In genomic region chr1:62437273-62437945, GRCh38 we compare ENCODE assay signal across 8 cellular contexts. TPM values are rescaled to one million over a fixed set of nuclear protein-coding genes. Genes with fewer than 3 reads are reported as not detected.
DNase-seq lines count a peak whose midpoint lies in the region; ATAC-seq and TF ChIP-seq lines count a peak whose summit lies in the region.

No MANE protein-coding gene starts in this region.

- intact Hi-C loops in dendritic cell treated with granulocyte-macrophage colony-stimulating factor and Interleukin-4, amounts not matched to agents 40 ng/mL and 50 ng/mL, for 4 days (cut with micrococcal nuclease): loop anchor here (2.0 to 10.0 kb wide), 3 partner anchors 347 to 1363 kb away; partner anchors contain the start of genes ALG6 and ATG4C

- peaks cover 27% of the 10 kb centered on the region for H3K4me1 Mint-ChIP-seq in WTC11
- H3K4me1 Mint-ChIP-seq in dendritic cell treated with granulocyte-macrophage colony-stimulating factor and Interleukin-4, amounts not matched to agents 40 ng/mL and 50 ng/mL, for 4 days (ENCODE audit: low read depth): peaks cover 35% of the 10 kb centered on the region

- 1% methylated on average over 50 to 68 of the region's 68 CpGs for WGBS in lung, 2 donors

- CTCF ChIA-PET in WTC11 (lab: Charles Lee): interaction anchor here (1.0 to 1.4 kb wide), 2 partner anchors 262 to 293 kb away, joined by 3 read pairs; no protein-coding TSS in a partner anchor

- DNase-seq in ELR (ENCODE audit: low read depth) (peak; percentile 33), WTC11 (ENCODE audit: low spot score) (no peak), lung (ENCODE audit: low spot score) (no peak), NCI-H146 treated with DMSO at 0.1 percent for 48 hours (lab: John Stamatoyannopoulos, UW; ENCODE audit: unreplicated experiment) (no peak)
- DNase-seq in stimulated activated naive CD8-positive, alpha-beta T cell treated with anti-CD3 and anti-CD28 coated beads, Interleukin-15, Interleukin-2, amounts not matched to agents 100 U/mL and 50 U/mL, for 24 hours: no peak

- no peaks in the 10 kb centered on the region for H3K9me3 ChIP-seq in lung (ENCODE audit: control insufficient read depth in 2 of 2, insufficient read depth in 1 of 2, low read length in 1 of 2)

- peak overlapping the region; percentile 85 for H3K4me3 Mint-ChIP-seq in WTC11
- peak overlapping the region; percentile 94 for H3K4me3 Mint-ChIP-seq in dendritic cell treated with granulocyte-macrophage colony-stimulating factor and Interleukin-4, amounts not matched to agents 40 ng/mL and 50 ng/mL, for 4 days

- H3K27me3 ChIP-seq in lung (ENCODE audit: control insufficient read depth, insufficient read depth): no peaks in the 10 kb centered on the region

- peak overlapping the region; percentile 57; the same call in 1 of the 2 replicates for H3K27ac Mint-ChIP-seq in WTC11
- peak overlapping the region; percentile 99 for H3K27ac Mint-ChIP-seq in dendritic cell treated with granulocyte-macrophage colony-stimulating factor and Interleukin-4, amounts not matched to agents 40 ng/mL and 50 ng/mL, for 4 days

- peaks cover 22% of the 10 kb centered on the region for H3K36me3 Mint-ChIP-seq in WTC11
- peaks cover 26% of the 10 kb centered on the region for H3K36me3 Mint-ChIP-seq in dendritic cell treated with granulocyte-macrophage colony-stimulating factor and Interleukin-4, amounts not matched to agents 40 ng/mL and 50 ng/mL, for 4 days (ENCODE audit: low read depth)

- peaks cover 0 to 3% of the 10 kb centered on the region in 2 donors for H3K36me3 ChIP-seq in lung (ENCODE audit: control insufficient read depth in 2 of 2, insufficient read depth in 2 of 2, low read length in 2 of 2)

- H3K4me1 ChIP-seq in lung (ENCODE audit: control insufficient read depth in 2 of 2, insufficient read depth in 2 of 2, low read length in 2 of 2): peaks cover 1 to 4% of the 10 kb centered on the region in 2 donors

- H3K4me3 ChIP-seq in lung: peak overlapping the region; percentile 92

- H3K27me3 Mint-ChIP-seq in WTC11 (ENCODE audit: low read depth): no peaks in the 10 kb centered on the region
- no peaks in the 10 kb centered on the region for H3K27me3 Mint-ChIP-seq in dendritic cell treated with granulocyte-macrophage colony-stimulating factor and Interleukin-4, amounts not matched to agents 40 ng/mL and 50 ng/mL, for 4 days

- POLR2A ChIA-PET in WTC11 (lab: Charles Lee): interaction anchor here (0.5 to 1.2 kb wide), 3 partner anchors 143 to 239 kb away, joined by 3 read pairs; no protein-coding TSS in a partner anchor

- H3K9me3 Mint-ChIP-seq in WTC11: no peaks in the 10 kb centered on the region
- H3K9me3 Mint-ChIP-seq in dendritic cell treated with granulocyte-macrophage colony-stimulating factor and Interleukin-4, amounts not matched to agents 40 ng/mL and 50 ng/mL, for 4 days: no peaks in the 10 kb centered on the region

- ATAC-seq in HG03064 (IDR thresholded peaks at IDR 0.05; ENCODE audit: low read depth, unreplicated experiment) (peak; percentile 1), WTC11 (no peak), lung (ENCODE audit: insufficient read depth, low FRiP score) (no peak), GM18873 (IDR thresholded peaks at IDR 0.05; ENCODE audit: low FRiP score, unreplicated experiment) (no peak)
- peak; percentile 0 for ATAC-seq in stimulated activated naive CD8-positive, alpha-beta T cell treated with anti-CD3 and anti-CD28 coated beads, Interleukin-15, Interleukin-2, amounts not matched to agents 100 U/mL and 50 U/mL, for 24 hours

- peak overlapping the region; percentile 97 to 100 for H3K27ac ChIP-seq in lung (ENCODE audit: low read depth in 1 of 2, low read length in 1 of 2)

- TF ChIP-seq CTCF in WTC11 (IDR thresholded peaks at IDR 0.05) (no peak), lung (IDR thresholded peaks at IDR 0.05; ENCODE audit: control extremely low read depth, extremely low read depth) (no peak)

TF ChIP-seq in WTC11, 78 proteins besides CTCF, POLR2A, EP300 and RAD21 (continues in another document):
- TF ChIP-seq, protein P1, sequence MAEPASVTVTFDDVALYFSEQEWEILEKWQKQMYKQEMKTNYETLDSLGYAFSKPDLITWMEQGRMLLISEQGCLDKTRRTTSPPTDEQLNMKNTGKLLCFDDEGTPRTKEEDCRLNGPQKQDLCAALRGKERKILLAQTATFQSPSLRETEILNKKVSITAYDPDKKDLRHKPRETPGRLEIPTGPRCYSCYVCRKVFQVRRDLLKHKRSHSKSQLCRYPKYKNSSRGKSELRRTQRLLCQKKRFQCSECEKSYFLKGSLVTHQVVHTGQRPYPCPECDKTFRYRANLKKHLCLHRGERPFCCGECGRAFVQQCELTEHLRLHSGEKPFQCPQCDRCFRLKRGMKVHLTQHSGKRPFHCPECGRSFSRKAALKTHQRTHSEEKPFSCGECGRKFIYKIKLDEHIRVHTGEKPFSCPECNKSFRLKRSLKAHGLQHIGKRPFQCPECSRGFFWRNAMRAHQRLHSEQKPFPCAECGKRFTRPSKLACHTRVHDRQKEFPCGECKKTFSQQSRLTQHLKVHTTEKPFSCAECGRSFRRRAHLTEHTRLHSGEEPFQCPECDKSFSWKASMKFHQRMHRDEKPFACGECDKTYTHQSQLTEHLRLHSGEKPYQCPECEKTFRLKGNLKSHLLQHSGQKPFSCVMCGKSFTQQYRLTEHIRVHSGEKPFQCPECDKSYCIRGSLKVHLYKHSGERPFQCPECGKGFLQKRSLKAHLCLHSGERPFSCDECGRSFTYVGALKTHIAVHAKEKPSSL (CRISPR knock-in tag; conservative IDR thresholded peaks at IDR 0.05): no peak
- TF ChIP-seq FOXK1 (CRISPR knock-in tag; IDR thresholded peaks at IDR 0.05): no peak
- TF ChIP-seq ZNF219 (CRISPR knock-in tag; IDR thresholded peaks at IDR 0.05; ENCODE audit: borderline replicate concordance): no peak
- TF ChIP-seq MYBL2 (CRISPR knock-in tag; IDR thresholded peaks at IDR 0.05): no peak
- no peak for TF ChIP-seq IRF1 (CRISPR knock-in tag; IDR thresholded peaks at IDR 0.05)
- TF ChIP-seq TP53 (CRISPR knock-in tag; IDR thresholded peaks at IDR 0.05): 0 out of 2 replicates have a peak, but pooled peaks have one; percentile 17
- TF ChIP-seq TEAD4 (CRISPR knock-in tag; IDR thresholded peaks at IDR 0.05): no peak
- no peak for TF ChIP-seq ZNF423 (CRISPR knock-in tag; IDR thresholded peaks at IDR 0.05)
- TF ChIP-seq, protein P2, sequence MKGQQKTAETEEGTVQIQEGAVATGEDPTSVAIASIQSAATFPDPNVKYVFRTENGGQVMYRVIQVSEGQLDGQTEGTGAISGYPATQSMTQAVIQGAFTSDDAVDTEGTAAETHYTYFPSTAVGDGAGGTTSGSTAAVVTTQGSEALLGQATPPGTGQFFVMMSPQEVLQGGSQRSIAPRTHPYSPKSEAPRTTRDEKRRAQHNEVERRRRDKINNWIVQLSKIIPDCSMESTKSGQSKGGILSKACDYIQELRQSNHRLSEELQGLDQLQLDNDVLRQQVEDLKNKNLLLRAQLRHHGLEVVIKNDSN (CRISPR knock-in tag; IDR thresholded peaks at IDR 0.05): no peak
- TF ChIP-seq FOXP1 (CRISPR knock-in tag; IDR thresholded peaks at IDR 0.05; ENCODE audit: borderline replicate concordance): 0 out of 2 replicates have a peak, but pooled peaks have one; percentile 29
- no peak for TF ChIP-seq ETV6 (CRISPR knock-in tag; IDR thresholded peaks at IDR 0.05)
- no peak for TF ChIP-seq FOXJ3 (CRISPR knock-in tag; IDR thresholded peaks at IDR 0.05; ENCODE audit: borderline replicate concordance)
- TF ChIP-seq HMGA2 (CRISPR knock-in tag; IDR thresholded peaks at IDR 0.05): no peak
- 0 out of 2 replicates have a peak, but pooled peaks have one; percentile 41 for TF ChIP-seq ESRRA (CRISPR knock-in tag; IDR thresholded peaks at IDR 0.05; ENCODE audit: borderline replicate concordance)
- TF ChIP-seq, protein P3, sequence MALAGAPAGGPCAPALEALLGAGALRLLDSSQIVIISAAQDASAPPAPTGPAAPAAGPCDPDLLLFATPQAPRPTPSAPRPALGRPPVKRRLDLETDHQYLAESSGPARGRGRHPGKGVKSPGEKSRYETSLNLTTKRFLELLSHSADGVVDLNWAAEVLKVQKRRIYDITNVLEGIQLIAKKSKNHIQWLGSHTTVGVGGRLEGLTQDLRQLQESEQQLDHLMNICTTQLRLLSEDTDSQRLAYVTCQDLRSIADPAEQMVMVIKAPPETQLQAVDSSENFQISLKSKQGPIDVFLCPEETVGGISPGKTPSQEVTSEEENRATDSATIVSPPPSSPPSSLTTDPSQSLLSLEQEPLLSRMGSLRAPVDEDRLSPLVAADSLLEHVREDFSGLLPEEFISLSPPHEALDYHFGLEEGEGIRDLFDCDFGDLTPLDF (CRISPR knock-in tag; IDR thresholded peaks at IDR 0.05): 0 out of 2 replicates have a peak, but pooled peaks have one; percentile 4
- TF ChIP-seq USF2 (CRISPR knock-in tag; IDR thresholded peaks at IDR 0.05): no peak

RNA-seq across cellular contexts. Expression of gene USP1, which starts 0.6 kb away (rescaled TPM):
- total RNA-seq in WTC11 (2021) (34.6 to 37.4 TPM (median 35.2 TPM) in 3 replicates), lung (10 to 100 TPM; 20.5 to 42.1 TPM)
- 10 to 100 TPM in 1 of 2 donors, 1 to 10 TPM in 1; 10.0 to 13.1 TPM for polyA plus RNA-seq in lung

Comparison
In these comparisons a context has a peak if more than half of its experiments do, and no peak if none do; other contexts are left out.
1. ATAC-seq: peak in HG03064 (single experiment) and stimulated activated naive CD8-positive, alpha-beta T cell treated with anti-CD3 and anti-CD28 coated beads, Interleukin-15, Interleukin-2, amounts not matched to agents 100 U/mL and 50 U/mL, for 24 hours (single experiment); none in WTC11 (single experiment), lung (single experiment) and GM18873 (single experiment).